In the genomic region with DNA sequence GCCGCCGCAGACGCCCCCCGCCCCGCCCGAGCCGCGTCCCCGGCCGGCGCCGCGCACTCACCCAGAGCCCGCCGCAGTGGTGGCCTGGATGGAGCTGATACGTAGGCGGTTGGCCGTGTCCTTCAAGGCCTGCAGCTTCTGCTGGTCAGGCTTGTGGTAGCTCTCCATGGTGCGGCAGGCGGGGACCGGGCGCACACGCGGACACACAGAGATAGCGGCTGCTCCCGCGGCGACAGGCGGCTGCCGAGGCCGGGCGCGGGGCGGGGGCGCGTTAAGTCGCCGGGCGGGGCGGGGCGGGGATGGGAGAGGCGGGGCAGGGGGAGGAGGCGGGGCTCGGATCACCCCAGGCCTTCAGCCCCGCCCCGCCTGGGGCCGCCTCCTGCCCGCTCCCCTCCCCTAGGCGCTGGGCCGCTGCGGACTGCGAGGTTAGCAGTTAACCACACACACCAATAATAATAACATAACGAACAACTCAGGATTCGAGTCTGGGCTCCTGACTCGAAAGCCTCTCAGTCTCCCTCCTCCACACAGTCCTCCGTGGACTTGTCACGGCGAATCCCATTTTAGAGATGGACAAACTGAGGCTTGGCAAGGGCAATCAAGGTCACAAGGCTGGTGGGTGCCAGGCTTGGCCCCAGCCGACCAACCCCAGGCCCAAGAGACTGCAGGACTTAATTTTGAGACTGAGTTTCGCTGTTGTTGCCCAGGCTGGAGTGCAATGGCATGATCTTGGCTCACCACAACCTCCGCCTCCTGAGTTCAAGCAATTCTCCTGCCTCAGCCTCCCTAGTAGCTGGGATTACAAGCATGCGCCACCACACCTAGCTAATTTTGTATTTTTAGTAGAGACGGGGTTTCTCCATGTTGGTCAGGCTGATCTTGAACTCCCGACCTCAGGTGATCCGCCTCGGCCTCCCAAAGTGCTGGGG, we compare ENCODE assay signal across 8 cellular contexts.
DNase-seq lines count a peak whose midpoint lies in the region; ATAC-seq and TF ChIP-seq lines count a peak whose summit lies in the region.

A gene with protein sequence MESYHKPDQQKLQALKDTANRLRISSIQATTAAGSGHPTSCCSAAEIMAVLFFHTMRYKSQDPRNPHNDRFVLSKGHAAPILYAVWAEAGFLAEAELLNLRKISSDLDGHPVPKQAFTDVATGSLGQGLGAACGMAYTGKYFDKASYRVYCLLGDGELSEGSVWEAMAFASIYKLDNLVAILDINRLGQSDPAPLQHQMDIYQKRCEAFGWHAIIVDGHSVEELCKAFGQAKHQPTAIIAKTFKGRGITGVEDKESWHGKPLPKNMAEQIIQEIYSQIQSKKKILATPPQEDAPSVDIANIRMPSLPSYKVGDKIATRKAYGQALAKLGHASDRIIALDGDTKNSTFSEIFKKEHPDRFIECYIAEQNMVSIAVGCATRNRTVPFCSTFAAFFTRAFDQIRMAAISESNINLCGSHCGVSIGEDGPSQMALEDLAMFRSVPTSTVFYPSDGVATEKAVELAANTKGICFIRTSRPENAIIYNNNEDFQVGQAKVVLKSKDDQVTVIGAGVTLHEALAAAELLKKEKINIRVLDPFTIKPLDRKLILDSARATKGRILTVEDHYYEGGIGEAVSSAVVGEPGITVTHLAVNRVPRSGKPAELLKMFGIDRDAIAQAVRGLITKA (minus strand): TSS at position 248 of the 929 bp plus-strand sequence. CDS start 80 bp downstream, at position 168.

- H3K4me3 ChIP-seq in GM12865 (ENCODE audit: low read depth, low read length) (peak within 1 kb of the TSS; percentile 64), astrocyte of the cerebellum (ENCODE audit: low read depth, low read length) (peak within 1 kb of the TSS; percentile 66), retinal pigment epithelial cell (ENCODE audit: low read length) (peak within 1 kb of the TSS; percentile 96)

- TF ChIP-seq CTCF in GM12865 (IDR thresholded peaks at IDR 0.05; ENCODE audit: insufficient read depth, low read depth, low read length, missing control alignments) (no peak), astrocyte of the cerebellum (IDR thresholded peaks at IDR 0.05; ENCODE audit: low read depth, low read length, missing control alignments) (no peak), retinal pigment epithelial cell (conservative IDR thresholded peaks at IDR 0.05; ENCODE audit: low read depth, low read length) (no peak)

- ATAC-seq in HG02610 (IDR thresholded peaks at IDR 0.05; ENCODE audit: unreplicated experiment) (peak; percentile 67), HG03469 (IDR thresholded peaks at IDR 0.05; ENCODE audit: unreplicated experiment) (no peak)

- DNase-seq in GM12865 (ENCODE audit: low read depth) (peak; percentile 92), NCI-H1105 (lab: John Stamatoyannopoulos, UW) (peak; percentile 68), T1000 (lab: John Stamatoyannopoulos, UW) (peak; percentile 84), astrocyte of the cerebellum (ENCODE audit: low read depth) (peak; percentile 53), hippocampal formation (lab: John Stamatoyannopoulos, UW) (peak; percentile 80 to 87), retinal pigment epithelial cell (ENCODE audit: low read depth) (peak; percentile 54)

- in situ Hi-C loops in astrocyte of the cerebellum (cut with HindIII; ENCODE audit: low sequenced_read_pairs): no loop called here
